In genomic region chr3:189025866-189026265, GRCh38 we compare ENCODE assay signal across 1 cellular context.
TF ChIP-seq lines count a peak whose summit lies in the region.

No MANE protein-coding gene starts in this region.

TF ChIP-seq in HepG2, 621 proteins besides CTCF, POLR2A, EP300 and RAD21:
- no peak for TF ChIP-seq IKZF4 (CRISPR knock-in tag; IDR thresholded peaks at IDR 0.05; ENCODE audit: borderline replicate concordance, low read depth, not compliant biosample characterization)
- TF ChIP-seq ZNF12 (CRISPR knock-in tag; IDR thresholded peaks at IDR 0.05) = peak; percentile 93
- no peak for TF ChIP-seq HMGA1 (CRISPR knock-in tag; conservative IDR thresholded peaks at IDR 0.05)
- no peak for TF ChIP-seq ZNF337 (CRISPR knock-in tag; IDR thresholded peaks at IDR 0.05; ENCODE audit: borderline replicate concordance, low read depth)
- TF ChIP-seq ZNF598 (CRISPR knock-in tag; IDR thresholded peaks at IDR 0.05; ENCODE audit: borderline replicate concordance) = no peak
